ENCODE assay signal across 1 cellular context in the genomic region with DNA sequence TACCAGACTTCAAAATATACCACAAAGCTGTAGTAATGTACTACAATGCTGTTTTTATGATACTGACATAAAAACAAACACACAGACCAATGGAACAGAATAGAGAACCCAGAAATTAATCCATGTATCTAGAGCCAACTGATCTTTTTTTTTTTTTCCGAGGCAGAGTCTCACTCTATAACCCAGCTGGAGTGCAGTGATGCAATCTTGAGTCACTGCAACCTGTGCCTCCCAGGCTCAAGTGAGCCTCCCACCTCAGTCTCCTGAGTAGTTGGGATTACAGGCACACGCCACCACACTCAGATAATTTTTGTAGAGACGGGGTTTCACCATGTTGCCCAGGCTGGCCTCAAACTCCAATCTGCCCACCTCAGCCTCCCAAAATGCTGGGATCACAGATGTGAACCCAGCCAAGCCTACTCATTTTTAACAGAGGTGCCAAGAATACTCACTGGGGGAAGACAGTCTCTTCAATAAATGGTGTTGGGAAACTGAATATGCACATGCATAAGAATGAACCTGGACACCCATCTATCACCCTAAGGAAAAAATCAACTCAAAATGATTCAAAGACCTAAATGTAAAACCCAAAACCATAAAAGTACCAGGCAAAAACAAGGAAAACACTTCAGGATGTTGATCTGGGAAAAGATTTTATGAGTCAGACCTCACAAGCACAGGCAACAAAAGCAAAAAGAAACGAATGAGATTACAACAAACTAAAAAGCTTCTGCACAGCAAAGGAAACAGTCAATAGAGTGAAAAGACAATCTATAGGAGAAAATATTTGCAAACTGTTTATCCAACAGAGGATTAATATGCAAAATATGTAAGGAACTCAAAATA.
A peak's percentile ranks its signal among the peaks of the same experiment; 100 is the strongest.
TF ChIP-seq lines count a peak whose summit lies in the region.

No MANE protein-coding gene starts in this region.

TF ChIP-seq in HEK293, 187 proteins besides CTCF, POLR2A, EP300 and RAD21 (continued from another document):
- TF ChIP-seq, protein P1, sequence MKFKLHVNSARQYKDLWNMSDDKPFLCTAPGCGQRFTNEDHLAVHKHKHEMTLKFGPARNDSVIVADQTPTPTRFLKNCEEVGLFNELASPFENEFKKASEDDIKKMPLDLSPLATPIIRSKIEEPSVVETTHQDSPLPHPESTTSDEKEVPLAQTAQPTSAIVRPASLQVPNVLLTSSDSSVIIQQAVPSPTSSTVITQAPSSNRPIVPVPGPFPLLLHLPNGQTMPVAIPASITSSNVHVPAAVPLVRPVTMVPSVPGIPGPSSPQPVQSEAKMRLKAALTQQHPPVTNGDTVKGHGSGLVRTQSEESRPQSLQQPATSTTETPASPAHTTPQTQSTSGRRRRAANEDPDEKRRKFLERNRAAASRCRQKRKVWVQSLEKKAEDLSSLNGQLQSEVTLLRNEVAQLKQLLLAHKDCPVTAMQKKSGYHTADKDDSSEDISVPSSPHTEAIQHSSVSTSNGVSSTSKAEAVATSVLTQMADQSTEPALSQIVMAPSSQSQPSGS (tag by site-specific recombination; IDR thresholded peaks at IDR 0.05; ENCODE audit: low read depth) = no peak
- no peak for TF ChIP-seq ZNF184 (tag by site-specific recombination; IDR thresholded peaks at IDR 0.05)
- no peak for TF ChIP-seq ZNF530 (tag by site-specific recombination; IDR thresholded peaks at IDR 0.05; ENCODE audit: low read depth)
- no peak for TF ChIP-seq ZNF707 (tag by site-specific recombination; IDR thresholded peaks at IDR 0.05)
- TF ChIP-seq, protein P2, sequence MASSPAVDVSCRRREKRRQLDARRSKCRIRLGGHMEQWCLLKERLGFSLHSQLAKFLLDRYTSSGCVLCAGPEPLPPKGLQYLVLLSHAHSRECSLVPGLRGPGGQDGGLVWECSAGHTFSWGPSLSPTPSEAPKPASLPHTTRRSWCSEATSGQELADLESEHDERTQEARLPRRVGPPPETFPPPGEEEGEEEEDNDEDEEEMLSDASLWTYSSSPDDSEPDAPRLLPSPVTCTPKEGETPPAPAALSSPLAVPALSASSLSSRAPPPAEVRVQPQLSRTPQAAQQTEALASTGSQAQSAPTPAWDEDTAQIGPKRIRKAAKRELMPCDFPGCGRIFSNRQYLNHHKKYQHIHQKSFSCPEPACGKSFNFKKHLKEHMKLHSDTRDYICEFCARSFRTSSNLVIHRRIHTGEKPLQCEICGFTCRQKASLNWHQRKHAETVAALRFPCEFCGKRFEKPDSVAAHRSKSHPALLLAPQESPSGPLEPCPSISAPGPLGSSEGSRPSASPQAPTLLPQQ (tag by site-specific recombination; IDR thresholded peaks at IDR 0.05) = no peak
- no peak for TF ChIP-seq ZNF548 (tag by site-specific recombination; IDR thresholded peaks at IDR 0.05)
- TF ChIP-seq, protein P3, sequence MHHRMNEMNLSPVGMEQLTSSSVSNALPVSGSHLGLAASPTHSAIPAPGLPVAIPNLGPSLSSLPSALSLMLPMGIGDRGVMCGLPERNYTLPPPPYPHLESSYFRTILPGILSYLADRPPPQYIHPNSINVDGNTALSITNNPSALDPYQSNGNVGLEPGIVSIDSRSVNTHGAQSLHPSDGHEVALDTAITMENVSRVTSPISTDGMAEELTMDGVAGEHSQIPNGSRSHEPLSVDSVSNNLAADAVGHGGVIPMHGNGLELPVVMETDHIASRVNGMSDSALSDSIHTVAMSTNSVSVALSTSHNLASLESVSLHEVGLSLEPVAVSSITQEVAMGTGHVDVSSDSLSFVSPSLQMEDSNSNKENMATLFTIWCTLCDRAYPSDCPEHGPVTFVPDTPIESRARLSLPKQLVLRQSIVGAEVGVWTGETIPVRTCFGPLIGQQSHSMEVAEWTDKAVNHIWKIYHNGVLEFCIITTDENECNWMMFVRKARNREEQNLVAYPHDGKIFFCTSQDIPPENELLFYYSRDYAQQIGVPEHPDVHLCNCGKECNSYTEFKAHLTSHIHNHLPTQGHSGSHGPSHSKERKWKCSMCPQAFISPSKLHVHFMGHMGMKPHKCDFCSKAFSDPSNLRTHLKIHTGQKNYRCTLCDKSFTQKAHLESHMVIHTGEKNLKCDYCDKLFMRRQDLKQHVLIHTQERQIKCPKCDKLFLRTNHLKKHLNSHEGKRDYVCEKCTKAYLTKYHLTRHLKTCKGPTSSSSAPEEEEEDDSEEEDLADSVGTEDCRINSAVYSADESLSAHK (tag by site-specific recombination; IDR thresholded peaks at IDR 0.05) = no peak
- no peak for TF ChIP-seq ZNF174 (tag by site-specific recombination; IDR thresholded peaks at IDR 0.05)
- no peak for TF ChIP-seq ZFP3 (tag by site-specific recombination; IDR thresholded peaks at IDR 0.05; ENCODE audit: low read depth)
- TF ChIP-seq ZNF830 (tag by site-specific recombination; IDR thresholded peaks at IDR 0.05; ENCODE audit: low read depth) = no peak
- TF ChIP-seq ZNF37A (tag by site-specific recombination; IDR thresholded peaks at IDR 0.05) = no peak
- TF ChIP-seq, protein P4, sequence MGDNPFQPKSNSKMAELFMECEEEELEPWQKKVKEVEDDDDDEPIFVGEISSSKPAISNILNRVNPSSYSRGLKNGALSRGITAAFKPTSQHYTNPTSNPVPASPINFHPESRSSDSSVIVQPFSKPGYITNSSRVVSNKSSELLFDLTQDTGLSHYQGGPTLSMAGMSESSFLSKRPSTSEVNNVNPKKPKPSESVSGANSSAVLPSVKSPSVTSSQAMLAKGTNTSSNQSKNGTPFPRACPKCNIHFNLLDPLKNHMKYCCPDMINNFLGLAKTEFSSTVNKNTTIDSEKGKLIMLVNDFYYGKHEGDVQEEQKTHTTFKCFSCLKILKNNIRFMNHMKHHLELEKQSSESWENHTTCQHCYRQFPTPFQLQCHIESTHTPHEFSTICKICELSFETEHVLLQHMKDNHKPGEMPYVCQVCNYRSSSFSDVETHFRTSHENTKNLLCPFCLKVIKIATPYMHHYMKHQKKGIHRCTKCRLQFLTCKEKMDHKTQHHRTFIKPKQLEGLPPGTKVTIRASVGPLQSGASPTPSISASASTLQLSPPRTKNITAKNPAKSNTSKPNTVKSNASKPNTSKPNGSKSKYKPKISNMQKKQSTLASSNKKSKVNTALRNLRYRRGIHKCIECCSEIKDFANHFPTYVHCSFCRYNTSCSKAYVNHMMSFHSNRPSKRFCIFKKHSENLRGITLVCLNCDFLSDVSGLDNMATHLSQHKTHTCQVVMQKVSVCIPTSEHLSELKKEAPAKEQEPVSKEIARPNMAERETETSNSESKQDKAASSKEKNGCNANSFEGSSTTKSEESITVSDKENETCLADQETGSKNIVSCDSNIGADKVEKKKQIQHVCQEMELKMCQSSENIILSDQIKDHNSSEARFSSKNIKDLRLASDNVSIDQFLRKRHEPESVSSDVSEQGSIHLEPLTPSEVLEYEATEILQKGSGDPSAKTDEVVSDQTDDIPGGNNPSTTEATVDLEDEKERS (tag by site-specific recombination; IDR thresholded peaks at IDR 0.05) = no peak
- TF ChIP-seq ZNF266 (tag by site-specific recombination; IDR thresholded peaks at IDR 0.05; ENCODE audit: low read depth) = no peak
- TF ChIP-seq ZSCAN23 (tag by site-specific recombination; IDR thresholded peaks at IDR 0.05) = no peak
- TF ChIP-seq ZFP69B (tag by site-specific recombination; IDR thresholded peaks at IDR 0.05) = 0 out of 2 replicates have a peak, but pooled peaks have one; percentile 42
- no peak for TF ChIP-seq ZNF146 (tag by site-specific recombination; IDR thresholded peaks at IDR 0.05)
- TF ChIP-seq ZEB2 (tag by site-specific recombination; IDR thresholded peaks at IDR 0.05) = peak; percentile 49; the same call in 1 of the 2 replicates
- TF ChIP-seq, protein P5, sequence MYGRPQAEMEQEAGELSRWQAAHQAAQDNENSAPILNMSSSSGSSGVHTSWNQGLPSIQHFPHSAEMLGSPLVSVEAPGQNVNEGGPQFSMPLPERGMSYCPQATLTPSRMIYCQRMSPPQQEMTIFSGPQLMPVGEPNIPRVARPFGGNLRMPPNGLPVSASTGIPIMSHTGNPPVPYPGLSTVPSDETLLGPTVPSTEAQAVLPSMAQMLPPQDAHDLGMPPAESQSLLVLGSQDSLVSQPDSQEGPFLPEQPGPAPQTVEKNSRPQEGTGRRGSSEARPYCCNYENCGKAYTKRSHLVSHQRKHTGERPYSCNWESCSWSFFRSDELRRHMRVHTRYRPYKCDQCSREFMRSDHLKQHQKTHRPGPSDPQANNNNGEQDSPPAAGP (tag by site-specific recombination; IDR thresholded peaks at IDR 0.05) = no peak
- no peak for TF ChIP-seq ZNF623 (tag by site-specific recombination; IDR thresholded peaks at IDR 0.05)
- TF ChIP-seq SETDB1 (IDR thresholded peaks at IDR 0.05; ENCODE audit: insufficient read length, low read length) = no peak
- TF ChIP-seq, protein P6, sequence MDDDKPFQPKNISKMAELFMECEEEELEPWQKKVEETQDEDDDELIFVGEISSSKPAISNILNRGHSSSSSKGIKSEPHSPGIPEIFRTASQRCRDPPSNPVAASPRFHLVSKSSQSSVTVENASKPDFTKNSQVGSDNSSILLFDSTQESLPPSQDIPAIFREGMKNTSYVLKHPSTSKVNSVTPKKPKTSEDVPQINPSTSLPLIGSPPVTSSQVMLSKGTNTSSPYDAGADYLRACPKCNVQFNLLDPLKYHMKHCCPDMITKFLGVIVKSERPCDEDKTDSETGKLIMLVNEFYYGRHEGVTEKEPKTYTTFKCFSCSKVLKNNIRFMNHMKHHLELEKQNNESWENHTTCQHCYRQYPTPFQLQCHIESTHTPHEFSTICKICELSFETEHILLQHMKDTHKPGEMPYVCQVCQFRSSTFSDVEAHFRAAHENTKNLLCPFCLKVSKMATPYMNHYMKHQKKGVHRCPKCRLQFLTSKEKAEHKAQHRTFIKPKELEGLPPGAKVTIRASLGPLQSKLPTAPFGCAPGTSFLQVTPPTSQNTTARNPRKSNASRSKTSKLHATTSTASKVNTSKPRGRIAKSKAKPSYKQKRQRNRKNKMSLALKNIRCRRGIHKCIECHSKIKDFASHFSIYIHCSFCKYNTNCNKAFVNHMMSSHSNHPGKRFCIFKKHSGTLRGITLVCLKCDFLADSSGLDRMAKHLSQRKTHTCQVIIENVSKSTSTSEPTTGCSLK (tag by site-specific recombination; IDR thresholded peaks at IDR 0.05) = no peak
- TF ChIP-seq ZNF529 (tag by site-specific recombination; IDR thresholded peaks at IDR 0.05; ENCODE audit: insufficient replicate concordance) = no peak
- peak; percentile 60 for TF ChIP-seq ZFHX2 (tag by site-specific recombination; conservative IDR thresholded peaks at IDR 0.05)
- TF ChIP-seq GLI4 (tag by site-specific recombination; IDR thresholded peaks at IDR 0.05) = no peak
- no peak for TF ChIP-seq IKZF3 (tag by site-specific recombination; IDR thresholded peaks at IDR 0.05)
- TF ChIP-seq GLIS1 (tag by site-specific recombination; IDR thresholded peaks at IDR 0.05) = peak; percentile 82
- TF ChIP-seq ZNF473 (tag by site-specific recombination; IDR thresholded peaks at IDR 0.05) = no peak
- no peak for TF ChIP-seq ZNF600 (tag by site-specific recombination; IDR thresholded peaks at IDR 0.05)
- no peak for TF ChIP-seq ZNF585B (tag by site-specific recombination; IDR thresholded peaks at IDR 0.05)
- no peak for TF ChIP-seq ZNF292 (tag by site-specific recombination; IDR thresholded peaks at IDR 0.05; ENCODE audit: borderline replicate concordance, low read depth)
- TF ChIP-seq, protein P7, sequence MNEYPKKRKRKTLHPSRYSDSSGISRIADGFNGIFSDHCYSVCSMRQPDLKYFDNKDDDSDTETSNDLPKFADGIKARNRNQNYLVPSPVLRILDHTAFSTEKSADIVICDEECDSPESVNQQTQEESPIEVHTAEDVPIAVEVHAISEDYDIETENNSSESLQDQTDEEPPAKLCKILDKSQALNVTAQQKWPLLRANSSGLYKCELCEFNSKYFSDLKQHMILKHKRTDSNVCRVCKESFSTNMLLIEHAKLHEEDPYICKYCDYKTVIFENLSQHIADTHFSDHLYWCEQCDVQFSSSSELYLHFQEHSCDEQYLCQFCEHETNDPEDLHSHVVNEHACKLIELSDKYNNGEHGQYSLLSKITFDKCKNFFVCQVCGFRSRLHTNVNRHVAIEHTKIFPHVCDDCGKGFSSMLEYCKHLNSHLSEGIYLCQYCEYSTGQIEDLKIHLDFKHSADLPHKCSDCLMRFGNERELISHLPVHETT (tag by site-specific recombination; IDR thresholded peaks at IDR 0.05) = no peak
- TF ChIP-seq, protein P8, sequence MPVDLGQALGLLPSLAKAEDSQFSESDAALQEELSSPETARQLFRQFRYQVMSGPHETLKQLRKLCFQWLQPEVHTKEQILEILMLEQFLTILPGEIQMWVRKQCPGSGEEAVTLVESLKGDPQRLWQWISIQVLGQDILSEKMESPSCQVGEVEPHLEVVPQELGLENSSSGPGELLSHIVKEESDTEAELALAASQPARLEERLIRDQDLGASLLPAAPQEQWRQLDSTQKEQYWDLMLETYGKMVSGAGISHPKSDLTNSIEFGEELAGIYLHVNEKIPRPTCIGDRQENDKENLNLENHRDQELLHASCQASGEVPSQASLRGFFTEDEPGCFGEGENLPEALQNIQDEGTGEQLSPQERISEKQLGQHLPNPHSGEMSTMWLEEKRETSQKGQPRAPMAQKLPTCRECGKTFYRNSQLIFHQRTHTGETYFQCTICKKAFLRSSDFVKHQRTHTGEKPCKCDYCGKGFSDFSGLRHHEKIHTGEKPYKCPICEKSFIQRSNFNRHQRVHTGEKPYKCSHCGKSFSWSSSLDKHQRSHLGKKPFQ (tag by site-specific recombination; IDR thresholded peaks at IDR 0.05) = no peak
- TF ChIP-seq, protein P9, sequence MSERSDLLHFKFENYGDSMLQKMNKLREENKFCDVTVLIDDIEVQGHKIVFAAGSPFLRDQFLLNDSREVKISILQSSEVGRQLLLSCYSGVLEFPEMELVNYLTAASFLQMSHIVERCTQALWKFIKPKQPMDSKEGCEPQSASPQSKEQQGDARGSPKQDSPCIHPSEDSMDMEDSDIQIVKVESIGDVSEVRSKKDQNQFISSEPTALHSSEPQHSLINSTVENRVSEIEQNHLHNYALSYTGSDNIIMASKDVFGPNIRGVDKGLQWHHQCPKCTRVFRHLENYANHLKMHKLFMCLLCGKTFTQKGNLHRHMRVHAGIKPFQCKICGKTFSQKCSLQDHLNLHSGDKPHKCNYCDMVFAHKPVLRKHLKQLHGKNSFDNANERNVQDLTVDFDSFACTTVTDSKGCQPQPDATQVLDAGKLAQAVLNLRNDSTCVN (tag by site-specific recombination; optimal IDR thresholded peaks at IDR 0.05) = no peak
- TF ChIP-seq ZNF560 (tag by site-specific recombination; IDR thresholded peaks at IDR 0.05; ENCODE audit: borderline replicate concordance) = no peak
- TF ChIP-seq, protein P10, sequence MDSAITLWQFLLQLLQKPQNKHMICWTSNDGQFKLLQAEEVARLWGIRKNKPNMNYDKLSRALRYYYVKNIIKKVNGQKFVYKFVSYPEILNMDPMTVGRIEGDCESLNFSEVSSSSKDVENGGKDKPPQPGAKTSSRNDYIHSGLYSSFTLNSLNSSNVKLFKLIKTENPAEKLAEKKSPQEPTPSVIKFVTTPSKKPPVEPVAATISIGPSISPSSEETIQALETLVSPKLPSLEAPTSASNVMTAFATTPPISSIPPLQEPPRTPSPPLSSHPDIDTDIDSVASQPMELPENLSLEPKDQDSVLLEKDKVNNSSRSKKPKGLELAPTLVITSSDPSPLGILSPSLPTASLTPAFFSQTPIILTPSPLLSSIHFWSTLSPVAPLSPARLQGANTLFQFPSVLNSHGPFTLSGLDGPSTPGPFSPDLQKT (IDR thresholded peaks at IDR 0.05; ENCODE audit: borderline replicate concordance, low read depth, low read length) = no peak
